Comparison of ENCODE assay signal across 29 cellular contexts in the genomic region with DNA sequence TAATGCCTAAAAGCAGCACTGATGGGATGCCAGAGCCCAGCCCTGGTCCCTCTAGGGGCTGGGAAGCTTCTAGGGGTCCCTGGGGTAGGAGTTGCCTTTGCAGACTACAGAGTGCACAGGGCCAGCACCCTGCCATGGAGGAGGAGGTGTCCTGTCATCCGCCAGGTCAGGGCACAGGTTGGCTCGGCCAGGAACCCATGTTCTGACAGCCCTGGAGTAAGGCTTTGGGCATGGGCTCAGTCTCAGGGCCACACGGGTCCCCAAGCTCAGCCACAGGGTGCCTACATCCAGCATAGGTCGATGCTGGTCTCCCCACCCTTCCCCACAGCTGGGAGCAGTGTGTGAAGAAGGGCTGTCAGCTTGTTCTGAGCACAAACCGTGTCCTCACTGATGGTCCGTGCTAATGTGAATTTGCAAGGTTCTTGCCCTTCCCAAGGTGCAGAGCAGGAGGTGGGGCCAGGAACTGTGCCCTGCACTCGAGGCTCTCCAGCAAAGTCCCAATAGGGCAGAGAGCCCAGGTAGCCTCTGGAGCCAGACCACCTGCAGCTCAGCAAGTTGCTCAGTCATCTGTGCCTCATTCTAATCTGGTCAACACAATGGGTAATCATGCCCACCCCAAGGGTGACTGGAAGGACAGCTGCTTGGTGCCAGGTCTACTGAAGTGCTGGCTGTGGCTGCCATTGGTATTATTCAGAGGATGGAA.
DNase-seq lines count a peak whose midpoint lies in the region; FAIRE-seq and TF ChIP-seq lines count a peak whose summit lies in the region.
"Had no signal": no experiment of that assay in that cellular context is flagged by ENCODE, and none has a peak within 500 bp of the region (broad histone marks: within the 10 kb centered on the region; RNA-seq: fewer than 3 reads in every experiment).

No MANE protein-coding gene starts in this region.

- H3K4me1 ChIP-seq in sigmoid colon (peaks cover 0 to 18% (median 13%) of the 10 kb centered on the region in 4 donors), small intestine (ENCODE audit: control insufficient read depth in 2 of 2, insufficient read depth in 1 of 2, low read depth in 1 of 2, low read length in 1 of 2) (peaks cover 0 to 2% of the 10 kb centered on the region in 2 donors)

- WGBS in sigmoid colon, 2 donors = 62 to 74% methylated on average over 7 of the region's 7 CpGs
- 60 to 76% (median 65%) methylated on average over 7 of the region's 7 CpGs for WGBS in small intestine, 3 donors

- peaks cover 18% of the 10 kb centered on the region for H3K27me3 Mint-ChIP-seq in activated naive CD4-positive, alpha-beta T cell treated with anti-CD3 and anti-CD28 coated beads, Interleukin-2, amount 10 ng/mL, durations not matched to agents 7 days and 5 days
- no peaks in the 10 kb centered on the region for H3K27me3 Mint-ChIP-seq in activated naive CD4-positive, alpha-beta T cell treated with anti-CD3 and anti-CD28 coated beads for 36 hours (ENCODE audit: low read depth)

- no peaks in the 10 kb centered on the region for H3K36me3 Mint-ChIP-seq in activated naive CD4-positive, alpha-beta T cell treated with anti-CD3 and anti-CD28 coated beads, Interleukin-2, amount 10 ng/mL, durations not matched to agents 7 days and 5 days
- H3K36me3 Mint-ChIP-seq in activated naive CD4-positive, alpha-beta T cell treated with anti-CD3 and anti-CD28 coated beads for 36 hours (ENCODE audit: low read depth) = no peaks in the 10 kb centered on the region
- H3K36me3 Mint-ChIP-seq: CD8-positive, alpha-beta T cell had no signal

- peak; percentile 14 for DNase-seq in activated naive CD4-positive, alpha-beta T cell treated with anti-CD3 and anti-CD28 coated beads, Interleukin-2, amount 10 ng/mL, durations not matched to agents 7 days and 5 days
- no peak for DNase-seq in activated naive CD4-positive, alpha-beta T cell treated with anti-CD3 and anti-CD28 coated beads for 36 hours
- peak; percentile 48 for DNase-seq in islet precursor cell
- peak; percentile 62 for DNase-seq in sigmoid colon
- no peak for DNase-seq in hippocampal formation (lab: John Stamatoyannopoulos, UW)
- DNase-seq in small intestine = no peak
- DNase-seq in GM20000 (ENCODE audit: low spot score) = no peak
- DNase-seq: CD8-positive, alpha-beta T cell; DMS 273 treated with DMSO at 0.1 percent for 48 hours; effector CD4-positive, alpha-beta T cell; EL; GM23248; HFFc6; mammary epithelial cell; NCI-H1694 treated with DMSO at 0.1 percent for 48 hours; NCI-H2171 treated with DMSO at 0.1 percent for 48 hours; NCI-H524 treated with DMSO at 0.1 percent for 48 hours; stimulated activated CD4-positive, alpha-beta T cell treated with anti-CD3 and anti-CD28 coated beads, Interleukin-1b, Interleukin-23, amount 100 ng/mL, for 48 hours; stimulated activated CD8-positive, alpha-beta memory T cell treated with anti-CD3 and anti-CD28 coated beads, Interleukin-4, amount 100 ng/mL, for 48 hours; stomach; T1000 had no signal

- TF ChIP-seq CTCF in sigmoid colon (IDR thresholded peaks at IDR 0.05) (no peak), GM20000 (IDR thresholded peaks at IDR 0.05; ENCODE audit: extremely low read depth, missing control alignments) (no peak)

- no peak for TF ChIP-seq POLR2A in sigmoid colon (IDR thresholded peaks at IDR 0.05)

- TF ChIP-seq EP300 in Ishikawa (IDR thresholded peaks at IDR 0.05; ENCODE audit: borderline replicate concordance) (peak; percentile 79), sigmoid colon (IDR thresholded peaks at IDR 0.05) (no peak)

- no peaks in the 10 kb centered on the region for H3K9me3 Mint-ChIP-seq in activated naive CD4-positive, alpha-beta T cell treated with anti-CD3 and anti-CD28 coated beads, Interleukin-2, amount 10 ng/mL, durations not matched to agents 7 days and 5 days
- H3K9me3 Mint-ChIP-seq in activated naive CD4-positive, alpha-beta T cell treated with anti-CD3 and anti-CD28 coated beads for 36 hours = no peaks in the 10 kb centered on the region
- H3K9me3 Mint-ChIP-seq: activated T-helper 2 cell treated with anti-CD3 and anti-CD28 coated beads, Interferon-gamma antibody, Interleukin-2, Interleukin-4, amounts not matched to agents 10 μg/mL and 5 μg/mL and 100 μg/mL, durations not matched to agents 14 hours and 24 hours and 36 hours; CD8-positive, alpha-beta T cell; HFFc6 had no signal

- H3K27ac ChIP-seq in sigmoid colon (no peak overlapping the region), small intestine (ENCODE audit: low read depth in 1 of 2, low read length in 1 of 2) (no peak overlapping the region)
- H3K27ac ChIP-seq: epithelial cell of prostate, GM23248, neutrophil, psoas muscle, skin epidermis, stomach, tibial nerve had no signal

- intact Hi-C loops in activated naive CD4-positive, alpha-beta T cell treated with anti-CD3 and anti-CD28 coated beads for 36 hours (cut with micrococcal nuclease) = no loop called here
- intact Hi-C loops in sigmoid colon (cut with DNase I) = no loop called here

- no peak overlapping the region for H3K4me3 Mint-ChIP-seq in activated naive CD4-positive, alpha-beta T cell treated with anti-CD3 and anti-CD28 coated beads, Interleukin-2, amount 10 ng/mL, durations not matched to agents 7 days and 5 days
- H3K4me3 Mint-ChIP-seq in activated naive CD4-positive, alpha-beta T cell treated with anti-CD3 and anti-CD28 coated beads for 36 hours = no peak overlapping the region
- H3K4me3 Mint-ChIP-seq: CD8-positive, alpha-beta T cell; HFFc6 had no signal

- FAIRE-seq in small intestine (lab: Jason Lieb, UNC) = no peak
- FAIRE-seq: GM12878 had no signal

- H3K27ac Mint-ChIP-seq in activated naive CD4-positive, alpha-beta T cell treated with anti-CD3 and anti-CD28 coated beads, Interleukin-2, amount 10 ng/mL, durations not matched to agents 7 days and 5 days = no peak overlapping the region
- H3K27ac Mint-ChIP-seq in activated naive CD4-positive, alpha-beta T cell treated with anti-CD3 and anti-CD28 coated beads for 36 hours = no peak overlapping the region
- H3K27ac Mint-ChIP-seq: activated T-helper 2 cell treated with anti-CD3 and anti-CD28 coated beads, Interferon-gamma antibody, Interleukin-2, Interleukin-4, amounts not matched to agents 10 μg/mL and 5 μg/mL and 100 μg/mL, durations not matched to agents 14 hours and 24 hours and 36 hours; CD8-positive, alpha-beta T cell; HFFc6 had no signal

- H3K9me3 ChIP-seq in sigmoid colon = no peaks in the 10 kb centered on the region
- H3K9me3 ChIP-seq in small intestine (ENCODE audit: control insufficient read depth, low read depth) = no peaks in the 10 kb centered on the region
- H3K9me3 ChIP-seq: neutrophil, psoas muscle, stomach, tibial nerve had no signal

- CTCF ChIA-PET in activated naive CD4-positive, alpha-beta T cell treated with anti-CD3 and anti-CD28 coated beads, Interleukin-2, amount 10 ng/mL, durations not matched to agents 7 days and 5 days (lab: Charles Lee) = no interaction called here
- CTCF ChIA-PET in activated naive CD4-positive, alpha-beta T cell treated with anti-CD3 and anti-CD28 coated beads for 36 hours (lab: Charles Lee) = no interaction called here

- H3K36me3 ChIP-seq in sigmoid colon (peaks cover 0 to 27% (median 0%) of the 10 kb centered on the region in 4 donors), small intestine (ENCODE audit: control insufficient read depth in 2 of 2, insufficient read depth in 2 of 2, low read length in 2 of 2) (no peaks in the 10 kb centered on the region)
- H3K36me3 ChIP-seq: neutrophil, tibial nerve had no signal

- peak; percentile 25; the same call in 1 of the 2 replicates for TF ChIP-seq RAD21 in Ishikawa (IDR thresholded peaks at IDR 0.05; ENCODE audit: low read depth)

- H3K27me3 ChIP-seq in sigmoid colon (no peaks in the 10 kb centered on the region), small intestine (ENCODE audit: control insufficient read depth in 2 of 2, insufficient read depth in 2 of 2, low read length in 2 of 2) (no peaks in the 10 kb centered on the region)
- H3K27me3 ChIP-seq: neutrophil, stomach, tibial nerve had no signal

- peaks cover 22% of the 10 kb centered on the region for H3K4me1 Mint-ChIP-seq in activated naive CD4-positive, alpha-beta T cell treated with anti-CD3 and anti-CD28 coated beads, Interleukin-2, amount 10 ng/mL, durations not matched to agents 7 days and 5 days
- peaks cover 16% of the 10 kb centered on the region for H3K4me1 Mint-ChIP-seq in activated naive CD4-positive, alpha-beta T cell treated with anti-CD3 and anti-CD28 coated beads for 36 hours (ENCODE audit: low read depth)

- H3K4me3 ChIP-seq in sigmoid colon = no peak overlapping the region
- H3K4me3 ChIP-seq in small intestine (ENCODE audit: low read depth in 1 of 2, low read length in 2 of 2) = no peak overlapping the region
- H3K4me3 ChIP-seq: GM12878, GM23248, psoas muscle, skin epidermis, stomach, tibial nerve had no signal

TF ChIP-seq in Ishikawa, 13 proteins besides CTCF, POLR2A, EP300 and RAD21 (continues in another document):
- TF ChIP-seq ZBTB7A (IDR thresholded peaks at IDR 0.05; ENCODE audit: low read depth) (peak; percentile 76), NFIC (IDR thresholded peaks at IDR 0.05) (peak; percentile 84), EGR1 (IDR thresholded peaks at IDR 0.05) (no peak), TEAD4 (IDR thresholded peaks at IDR 0.05) (peak; percentile 44; the same call in 1 of the 2 replicates), YY1 (IDR thresholded peaks at IDR 0.05; ENCODE audit: low read depth) (0 out of 2 replicates have a peak, but pooled peaks have one; percentile 23), CREB1 (IDR thresholded peaks at IDR 0.05; ENCODE audit: low read depth) (no peak)
- TF ChIP-seq, protein P1, sequence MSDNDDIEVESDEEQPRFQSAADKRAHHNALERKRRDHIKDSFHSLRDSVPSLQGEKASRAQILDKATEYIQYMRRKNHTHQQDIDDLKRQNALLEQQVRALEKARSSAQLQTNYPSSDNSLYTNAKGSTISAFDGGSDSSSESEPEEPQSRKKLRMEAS (IDR thresholded peaks at IDR 0.05) = peak; percentile 62; the same call in 1 of the 2 replicates
- TF ChIP-seq, protein P2, sequence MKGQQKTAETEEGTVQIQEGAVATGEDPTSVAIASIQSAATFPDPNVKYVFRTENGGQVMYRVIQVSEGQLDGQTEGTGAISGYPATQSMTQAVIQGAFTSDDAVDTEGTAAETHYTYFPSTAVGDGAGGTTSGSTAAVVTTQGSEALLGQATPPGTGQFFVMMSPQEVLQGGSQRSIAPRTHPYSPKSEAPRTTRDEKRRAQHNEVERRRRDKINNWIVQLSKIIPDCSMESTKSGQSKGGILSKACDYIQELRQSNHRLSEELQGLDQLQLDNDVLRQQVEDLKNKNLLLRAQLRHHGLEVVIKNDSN (IDR thresholded peaks at IDR 0.05) = no peak

Comparison
In these comparisons a context has a peak if more than half of its experiments do, and no peak if none do; other contexts are left out.
1. DNase-seq: peak in activated naive CD4-positive, alpha-beta T cell treated with anti-CD3 and anti-CD28 coated beads, Interleukin-2, amount 10 ng/mL, durations not matched to agents 7 days and 5 days (single experiment), islet precursor cell (single experiment) and sigmoid colon (single experiment); none in activated naive CD4-positive, alpha-beta T cell treated with anti-CD3 and anti-CD28 coated beads for 36 hours (single experiment), hippocampal formation (0 of 2), small intestine (single experiment) and GM20000 (single experiment).